1 cellular context compared by ENCODE assay signal in the genomic region with DNA sequence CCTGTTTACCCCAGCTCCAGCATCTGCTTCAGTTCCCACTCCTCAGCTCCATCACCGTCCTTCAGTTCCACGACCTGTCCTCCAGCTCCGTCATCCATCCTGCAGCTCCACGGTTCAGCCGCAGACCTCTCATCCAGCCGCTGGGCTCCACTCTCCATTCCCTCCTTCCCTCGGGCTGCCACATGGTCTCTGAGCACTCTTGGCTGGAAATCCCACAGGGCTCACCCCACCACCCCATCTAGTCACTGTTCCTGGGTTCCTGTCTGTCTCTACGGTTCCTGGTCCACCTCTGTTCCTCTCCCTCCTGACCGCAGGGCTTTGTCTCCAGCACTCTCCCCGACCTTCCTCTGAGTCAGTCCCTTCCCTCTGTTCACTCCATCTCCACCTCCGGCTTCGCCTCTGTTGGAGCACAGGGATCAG.
TF ChIP-seq lines count a peak whose summit lies in the region.

No MANE protein-coding gene starts in this region.

TF ChIP-seq in IMR-90, 13 proteins besides CTCF, POLR2A, EP300 and RAD21:
- TF ChIP-seq MAZ (IDR thresholded peaks at IDR 0.05; ENCODE audit: borderline replicate concordance, low read depth, low read length) (no peak), BHLHE40 (IDR thresholded peaks at IDR 0.05; ENCODE audit: low read depth, low read length) (no peak), RCOR1 (IDR thresholded peaks at IDR 0.05; ENCODE audit: insufficient replicate concordance, low read length) (no peak), MXI1 (IDR thresholded peaks at IDR 0.05; ENCODE audit: borderline replicate concordance, low read depth, low read length) (no peak), NFE2L2 (IDR thresholded peaks at IDR 0.05; ENCODE audit: low read depth, low read length) (no peak)
- TF ChIP-seq, protein P1, sequence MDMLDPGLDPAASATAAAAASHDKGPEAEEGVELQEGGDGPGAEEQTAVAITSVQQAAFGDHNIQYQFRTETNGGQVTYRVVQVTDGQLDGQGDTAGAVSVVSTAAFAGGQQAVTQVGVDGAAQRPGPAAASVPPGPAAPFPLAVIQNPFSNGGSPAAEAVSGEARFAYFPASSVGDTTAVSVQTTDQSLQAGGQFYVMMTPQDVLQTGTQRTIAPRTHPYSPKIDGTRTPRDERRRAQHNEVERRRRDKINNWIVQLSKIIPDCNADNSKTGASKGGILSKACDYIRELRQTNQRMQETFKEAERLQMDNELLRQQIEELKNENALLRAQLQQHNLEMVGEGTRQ (IDR thresholded peaks at IDR 0.05; ENCODE audit: low read depth, low read length), result no peak
